In genomic region chr4:68658672-68659071, GRCh38 we compare ENCODE assay signal across 27 cellular contexts. TPM values are rescaled to one million over a fixed set of nuclear protein-coding genes. Genes with fewer than 3 reads are reported as not detected.
A peak's percentile ranks its signal among the peaks of the same experiment; 100 is the strongest.
DNase-seq lines count a peak whose midpoint lies in the region; ATAC-seq, FAIRE-seq and TF ChIP-seq lines count a peak whose summit lies in the region.
"Had no signal": no experiment of that assay in that cellular context is flagged by ENCODE, and none has a peak within 500 bp of the region (broad histone marks: within the 10 kb centered on the region; RNA-seq: fewer than 3 reads in every experiment).

No MANE protein-coding gene starts in this region.

- no peaks in the 10 kb centered on the region for H3K79me2 ChIP-seq in hepatocyte

- H3K9me3 ChIP-seq in hepatocyte (ENCODE audit: low read depth) (no peaks in the 10 kb centered on the region), small intestine (ENCODE audit: control insufficient read depth, low read depth) (no peaks in the 10 kb centered on the region)
- H3K9me3 ChIP-seq: HAP-1 had no signal

- no peak overlapping the region for H3K4me2 ChIP-seq in hepatocyte

- DNase-seq in hepatocyte (ENCODE audit: low spot score), result peak; percentile 28
- DNase-seq in small intestine, result peak; percentile 24
- DNase-seq in NCI-H1694 treated with DMSO at 0.1 percent for 48 hours (lab: John Stamatoyannopoulos, UW), result no peak
- DNase-seq in cerebellar nuclear complex (lab: John Stamatoyannopoulos, UW), result no peak
- DNase-seq in NCI-H1930 (lab: John Stamatoyannopoulos, UW), result no peak
- DNase-seq: CD4-positive, CD25-positive, alpha-beta regulatory T cell; GOT3; HFFc6; KBM-7; MM.1S; NCI-H2081; NCI-H2171; NCI-H226; NCI-H510A; NCI-H69; SHP77; T-cell had no signal

- H3K4me1 ChIP-seq in hepatocyte (ENCODE audit: insufficient read depth) (no peaks in the 10 kb centered on the region), small intestine (ENCODE audit: control insufficient read depth in 2 of 2, insufficient read depth in 1 of 2, low read depth in 1 of 2, low read length in 1 of 2) (no peaks in the 10 kb centered on the region)

- TF ChIP-seq CTCF in hepatocyte (IDR thresholded peaks at IDR 0.05; ENCODE audit: poor library complexity), result no peak

- no peaks in the 10 kb centered on the region for H4K20me1 ChIP-seq in hepatocyte (ENCODE audit: insufficient read depth, poor library complexity, severe bottlenecking)

- H3K27me3 ChIP-seq in hepatocyte, result no peaks in the 10 kb centered on the region
- no peaks in the 10 kb centered on the region for H3K27me3 ChIP-seq in small intestine (ENCODE audit: control insufficient read depth in 2 of 2, insufficient read depth in 2 of 2, low read length in 2 of 2)

- H3K4me3 ChIP-seq in hepatocyte (no peak overlapping the region), small intestine (ENCODE audit: low read depth in 1 of 2, low read length in 2 of 2) (no peak overlapping the region)
- H3K4me3 ChIP-seq: HAP-1 had no signal

- FAIRE-seq in small intestine (lab: Jason Lieb, UNC), result peak; percentile 90
- FAIRE-seq: GM12891, HTR-8/SVneo had no signal

- no peaks in the 10 kb centered on the region for H3K36me3 ChIP-seq in hepatocyte (replicated peaks; ENCODE audit: insufficient read depth, low read depth)
- H3K36me3 ChIP-seq in small intestine (ENCODE audit: control insufficient read depth in 2 of 2, insufficient read depth in 2 of 2, low read length in 2 of 2), result no peaks in the 10 kb centered on the region
- H3K36me3 ChIP-seq: HAP-1 had no signal

- H2AFZ ChIP-seq in hepatocyte, result no peak overlapping the region

- peak; percentile 22 for ATAC-seq in GM18907 (IDR thresholded peaks at IDR 0.05; ENCODE audit: unreplicated experiment)
- peak; percentile 46 for ATAC-seq in HG03378 (IDR thresholded peaks at IDR 0.05; ENCODE audit: unreplicated experiment)
- ATAC-seq in HG02623 (IDR thresholded peaks at IDR 0.05; ENCODE audit: unreplicated experiment), result no peak
- ATAC-seq: Panc1, T-cell had no signal

- H3K27ac ChIP-seq in hepatocyte (peak overlapping the region; percentile 6), small intestine (ENCODE audit: low read depth in 1 of 2, low read length in 1 of 2) (no peak overlapping the region)
- H3K27ac ChIP-seq: RWPE1 had no signal

- no peaks in the 10 kb centered on the region for H3K9me2 ChIP-seq in hepatocyte (replicated peaks; ENCODE audit: insufficient read depth)

RNA-seq across cellular contexts. Expression of gene UGT2B15, which starts 11.8 kb away (rescaled TPM):
- 103 and 119 TPM in 2 replicates for total RNA-seq in hepatocyte
- polyA plus RNA-seq in hepatocyte (35.7 and 41.0 TPM in 2 replicates), small intestine (10 to 100 TPM in 1 of 3 donors, 1 to 10 TPM in 2; 2.5 to 15.0 (median 9.2) TPM)
- total RNA-seq: CD4-positive, CD25-positive, alpha-beta regulatory T cell; HFFc6; SK-MEL-5 had no signal
- polyA plus RNA-seq: BJ; CD4-positive, CD25-positive, alpha-beta regulatory T cell had no signal

Comparison
In these comparisons a context has a peak if more than half of its experiments do, and no peak if none do; other contexts are left out.
1. DNase-seq: peak in hepatocyte (single experiment) and small intestine (single experiment); none in NCI-H1694 treated with DMSO at 0.1 percent for 48 hours (single experiment), cerebellar nuclear complex (0 of 2) and NCI-H1930 (0 of 2).